ENCODE assay signal across 1 cellular context in genomic region chr5:177359451-177359851, GRCh38.
TF ChIP-seq lines count a peak whose summit lies in the region.

No MANE protein-coding gene starts in this region.

TF ChIP-seq in neural cell, 6 proteins besides CTCF, POLR2A, EP300 and RAD21 (continued from another document):
- no peak for TF ChIP-seq REST (IDR thresholded peaks at IDR 0.05; ENCODE audit: borderline replicate concordance)
- no peak for TF ChIP-seq POLR2AphosphoS5 (IDR thresholded peaks at IDR 0.05)
- TF ChIP-seq TAF1 (IDR thresholded peaks at IDR 0.05; ENCODE audit: low read depth), result no peak
